ENCODE assay signal across 1 cellular context in genomic region chr5:79235578-79236363, GRCh38.
TF ChIP-seq lines count a peak whose summit lies in the region.

A gene with protein sequence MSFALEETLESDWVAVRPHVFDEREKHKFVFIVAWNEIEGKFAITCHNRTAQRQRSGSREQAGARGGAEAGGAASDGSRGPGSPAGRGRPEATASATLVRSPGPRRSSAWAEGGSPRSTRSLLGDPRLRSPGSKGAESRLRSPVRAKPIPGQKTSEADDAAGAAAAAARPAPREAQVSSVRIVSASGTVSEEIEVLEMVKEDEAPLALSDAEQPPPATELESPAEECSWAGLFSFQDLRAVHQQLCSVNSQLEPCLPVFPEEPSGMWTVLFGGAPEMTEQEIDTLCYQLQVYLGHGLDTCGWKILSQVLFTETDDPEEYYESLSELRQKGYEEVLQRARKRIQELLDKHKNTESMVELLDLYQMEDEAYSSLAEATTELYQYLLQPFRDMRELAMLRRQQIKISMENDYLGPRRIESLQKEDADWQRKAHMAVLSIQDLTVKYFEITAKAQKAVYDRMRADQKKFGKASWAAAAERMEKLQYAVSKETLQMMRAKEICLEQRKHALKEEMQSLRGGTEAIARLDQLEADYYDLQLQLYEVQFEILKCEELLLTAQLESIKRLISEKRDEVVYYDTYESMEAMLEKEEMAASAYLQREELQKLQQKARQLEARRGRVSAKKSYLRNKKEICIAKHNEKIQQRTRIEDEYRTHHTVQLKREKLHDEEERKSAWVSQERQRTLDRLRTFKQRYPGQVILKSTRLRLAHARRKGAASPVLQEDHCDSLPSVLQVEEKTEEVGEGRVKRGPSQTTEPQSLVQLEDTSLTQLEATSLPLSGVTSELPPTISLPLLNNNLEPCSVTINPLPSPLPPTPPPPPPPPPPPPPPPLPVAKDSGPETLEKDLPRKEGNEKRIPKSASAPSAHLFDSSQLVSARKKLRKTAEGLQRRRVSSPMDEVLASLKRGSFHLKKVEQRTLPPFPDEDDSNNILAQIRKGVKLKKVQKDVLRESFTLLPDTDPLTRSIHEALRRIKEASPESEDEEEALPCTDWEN (plus strand): TSS chr5:79236131. CDS start chr5:79236651, 520 bp downstream.

TF ChIP-seq in WTC11, 78 proteins besides CTCF, POLR2A, EP300 and RAD21 (continued from another document):
- no peak for TF ChIP-seq ERG (CRISPR knock-in tag; IDR thresholded peaks at IDR 0.05)
- 0 out of 2 replicates have a peak, but pooled peaks have one; percentile 13 for TF ChIP-seq NFYB (CRISPR knock-in tag; conservative IDR thresholded peaks at IDR 0.05; ENCODE audit: low read depth)
